ENCODE assay signal across 8 cellular contexts in genomic region chr3:49007068-49007770, GRCh38. TPM values are rescaled to one million over a fixed set of nuclear protein-coding genes. Genes with fewer than 3 reads are reported as not detected.
DNase-seq lines count a peak whose midpoint lies in the region; ATAC-seq and TF ChIP-seq lines count a peak whose summit lies in the region.

Gene WDR6 (plus strand): TSS chr3:49007391. CDS start chr3:49007432, 41 bp downstream.

- H3K9me3 Mint-ChIP-seq in CD8-positive, alpha-beta T cell: no peaks in the 10 kb centered on the region
- H3K9me3 Mint-ChIP-seq in activated CD4-positive, alpha-beta memory T cell treated with anti-CD3 and anti-CD28 coated beads, Interleukin-2, amount 10 ng/mL, durations not matched to agents 7 days and 5 days: no peaks in the 10 kb centered on the region

- peaks cover 15% of the 10 kb centered on the region for H3K4me1 ChIP-seq in CD8-positive, alpha-beta T cell (ENCODE audit: insufficient read depth, low read length)

- POLR2A ChIA-PET in CD8-positive, alpha-beta T cell (lab: Charles Lee): interaction anchor here (0.6 to 6.1 kb wide), 25 partner anchors 9 to 568 kb away, joined by 3 to 122 read pairs (median 5); partner anchors contain the start of genes ARIH2, CCDC51, DALRD3 and IMPDH2
- POLR2A ChIA-PET in activated CD4-positive, alpha-beta memory T cell treated with anti-CD3 and anti-CD28 coated beads, Interleukin-2, amount 10 ng/mL, durations not matched to agents 7 days and 5 days (lab: Charles Lee): interaction anchor here (0.7 to 6.2 kb wide), 23 partner anchors 10 to 766 kb away, joined by 3 to 309 read pairs (median 4); partner anchors contain the start of genes ARIH2, DAG1, DALRD3 and IMPDH2

- H3K27me3 ChIP-seq in CD8-positive, alpha-beta T cell (ENCODE audit: insufficient read depth, low read length): no peaks in the 10 kb centered on the region

- no peaks in the 10 kb centered on the region for H3K9me3 ChIP-seq in CD8-positive, alpha-beta T cell (ENCODE audit: low read length)

- H3K4me3 ChIP-seq in CD8-positive, alpha-beta T cell (ENCODE audit: low read depth, low read length): peak within 1 kb of the TSS; percentile 92
- H3K4me3 ChIP-seq in lower leg skin (ENCODE audit: low read depth, poor library complexity, severe bottlenecking): peak within 1 kb of the TSS; percentile 55

- peak; percentile 34 for TF ChIP-seq CTCF in CD8-positive, alpha-beta T cell (IDR thresholded peaks at IDR 0.05)
- TF ChIP-seq CTCF in lower leg skin (IDR thresholded peaks at IDR 0.05): peak in 1 of 3 donors; percentile 14

- DNase-seq in CD8-positive, alpha-beta T cell: peak; percentile 94 to 98 (median 96)
- DNase-seq in HK-2 (ENCODE audit: unreplicated experiment): peak; percentile 94
- peak; percentile 88 for DNase-seq in NCI-H82 treated with DMSO at 0.1 percent for 48 hours (lab: John Stamatoyannopoulos, UW; ENCODE audit: unreplicated experiment)
- DNase-seq in activated CD4-positive, alpha-beta memory T cell treated with anti-CD3 and anti-CD28 coated beads, Interleukin-2, amount 10 ng/mL, durations not matched to agents 7 days and 5 days: peak; percentile 98
- DNase-seq in ecto neural progenitor cell (ENCODE audit: low spot score): peak; percentile 97
- peak; percentile 96 to 99 for DNase-seq in lower leg skin (ENCODE audit: low spot score in 2 of 2)
- peak; percentile 94 to 97 for DNase-seq in stimulated activated CD4-positive, alpha-beta T cell treated with anti-CD3 and anti-CD28 coated beads, Interleukin-4, amount 100 ng/mL, for 48 hours (ENCODE audit: low read depth in 2 of 2)

- peaks cover 26% of the 10 kb centered on the region for H3K36me3 Mint-ChIP-seq in CD8-positive, alpha-beta T cell
- peaks cover 24% of the 10 kb centered on the region for H3K36me3 Mint-ChIP-seq in activated CD4-positive, alpha-beta memory T cell treated with anti-CD3 and anti-CD28 coated beads, Interleukin-2, amount 10 ng/mL, durations not matched to agents 7 days and 5 days (ENCODE audit: low read depth)

- WGBS in lower leg skin, 2 donors: 0% methylated on average over 40 to 51 of the region's 65 CpGs

- ATAC-seq in CD8-positive, alpha-beta T cell: peak; percentile 87
- ATAC-seq in GM19452 (IDR thresholded peaks at IDR 0.05; ENCODE audit: unreplicated experiment): peak; percentile 84

- H3K27ac ChIP-seq in CD8-positive, alpha-beta T cell (ENCODE audit: low read depth, low read length): peak within 1 kb of the TSS; percentile 81

- H3K36me3 ChIP-seq in CD8-positive, alpha-beta T cell (ENCODE audit: insufficient read depth, low read length): peaks cover 7% of the 10 kb centered on the region

- H3K4me3 Mint-ChIP-seq in CD8-positive, alpha-beta T cell: peak within 1 kb of the TSS; percentile 100
- peak within 1 kb of the TSS; percentile 99 for H3K4me3 Mint-ChIP-seq in activated CD4-positive, alpha-beta memory T cell treated with anti-CD3 and anti-CD28 coated beads, Interleukin-2, amount 10 ng/mL, durations not matched to agents 7 days and 5 days

- CTCF ChIA-PET in CD8-positive, alpha-beta T cell (lab: Charles Lee): interaction anchor here (0.8 to 14.2 kb wide), 8 partner anchors 8 to 114 kb away, joined by 3 to 178 read pairs (median 5); partner anchors contain the start of genes DALRD3, NDUFAF3, P4HTM and QRICH1
- CTCF ChIA-PET in activated CD4-positive, alpha-beta memory T cell treated with anti-CD3 and anti-CD28 coated beads, Interleukin-2, amount 10 ng/mL, durations not matched to agents 7 days and 5 days (lab: Charles Lee): interaction anchor here (0.5 to 6.6 kb wide), 26 partner anchors 11 to 918 kb away, joined by 3 to 124 read pairs (median 4); partner anchors contain the start of genes ARIH2, DALRD3, IMPDH2 and IP6K2

- no peaks in the 10 kb centered on the region for H3K27me3 Mint-ChIP-seq in CD8-positive, alpha-beta T cell (ENCODE audit: low read depth)
- H3K27me3 Mint-ChIP-seq in activated CD4-positive, alpha-beta memory T cell treated with anti-CD3 and anti-CD28 coated beads, Interleukin-2, amount 10 ng/mL, durations not matched to agents 7 days and 5 days: no peaks in the 10 kb centered on the region

- intact Hi-C loops in CD8-positive, alpha-beta T cell (cut with DNase I, micrococcal nuclease): loop anchor here (1.0 to 5.0 kb wide), 7 partner anchors 14 to 450 kb away; partner anchors contain the start of genes QRICH1 (in 2 of the 2), ARIH2 (in 1 of the 2), IP6K2 (in 1 of the 2) and P4HTM (in 1 of the 2)
- intact Hi-C loops in lower leg skin (cut with DNase I; ENCODE audit: low total_unique reads): no loop called here

- TF ChIP-seq POLR2A in lower leg skin (IDR thresholded peaks at IDR 0.05): no peak

- peaks cover 30% of the 10 kb centered on the region for H3K4me1 Mint-ChIP-seq in CD8-positive, alpha-beta T cell (ENCODE audit: low read depth)
- H3K4me1 Mint-ChIP-seq in activated CD4-positive, alpha-beta memory T cell treated with anti-CD3 and anti-CD28 coated beads, Interleukin-2, amount 10 ng/mL, durations not matched to agents 7 days and 5 days: peaks cover 34% of the 10 kb centered on the region

- H3K27ac Mint-ChIP-seq in CD8-positive, alpha-beta T cell: peak within 1 kb of the TSS; percentile 99
- peak within 1 kb of the TSS; percentile 99 for H3K27ac Mint-ChIP-seq in activated CD4-positive, alpha-beta memory T cell treated with anti-CD3 and anti-CD28 coated beads, Interleukin-2, amount 10 ng/mL, durations not matched to agents 7 days and 5 days

RNA-seq across cellular contexts. Expression of gene WDR6, which starts in this region (rescaled TPM):
- total RNA-seq in CD8-positive, alpha-beta T cell: 100 to 1,000 TPM; 112 to 130 TPM
- 100 to 1,000 TPM; 135 to 148 TPM for total RNA-seq in activated CD4-positive, alpha-beta memory T cell treated with anti-CD3 and anti-CD28 coated beads, Interleukin-2, amount 10 ng/mL, durations not matched to agents 7 days and 5 days
- total RNA-seq in lower leg skin: 10 to 100 TPM; 39.5 to 86.9 (median 49.8) TPM

Comparison
In these comparisons a context has a peak if more than half of its experiments do, and no peak if none do; other contexts are left out.
1. Peak in every context shown above with its lines: DNase-seq, ATAC-seq, H3K4me3 ChIP-seq and H3K27ac ChIP-seq.